Comparison of ENCODE assay signal across 1 cellular context in the genomic region with DNA sequence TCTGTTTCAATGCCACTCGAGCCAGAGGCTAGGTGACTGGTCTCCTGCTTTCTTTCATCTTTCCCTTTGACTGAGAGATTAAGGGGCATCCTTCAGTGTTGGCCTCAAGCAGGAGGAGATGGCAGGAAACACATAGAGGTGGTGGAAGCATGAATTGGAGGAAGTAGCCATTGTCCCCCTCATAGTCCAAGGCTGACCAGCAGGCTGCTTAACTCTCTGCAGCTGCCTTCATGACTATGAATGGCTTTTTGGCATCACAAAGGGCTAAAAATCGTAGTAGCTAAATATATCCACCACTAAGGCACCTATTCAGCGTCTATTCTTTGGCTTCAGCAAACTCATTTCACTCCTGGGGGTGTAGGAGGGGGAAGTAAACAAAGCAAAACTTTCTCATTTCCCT.
TF ChIP-seq lines count a peak whose summit lies in the region.

No MANE protein-coding gene starts in this region.

TF ChIP-seq in H1, 55 proteins besides CTCF, POLR2A, EP300 and RAD21 (continued from another document):
- TF ChIP-seq CHD7 (IDR thresholded peaks at IDR 0.05; ENCODE audit: insufficient replicate concordance, low read length): no peak
- no peak for TF ChIP-seq EZH2 (IDR thresholded peaks at IDR 0.05; ENCODE audit: low read depth, low read length, severe bottlenecking)
- no peak for TF ChIP-seq CREB1 (IDR thresholded peaks at IDR 0.05)
- no peak for TF ChIP-seq SAP30 (IDR thresholded peaks at IDR 0.05; ENCODE audit: insufficient read depth, insufficient replicate concordance, low read length)
- TF ChIP-seq KDM4A (IDR thresholded peaks at IDR 0.05; ENCODE audit: low read depth, low read length, severe bottlenecking): no peak
- TF ChIP-seq TCF12 (IDR thresholded peaks at IDR 0.05; ENCODE audit: low read depth, low read length): 0 out of 2 replicates have a peak, but pooled peaks have one; percentile 49
